10 cellular contexts compared by ENCODE assay signal in the genomic region with DNA sequence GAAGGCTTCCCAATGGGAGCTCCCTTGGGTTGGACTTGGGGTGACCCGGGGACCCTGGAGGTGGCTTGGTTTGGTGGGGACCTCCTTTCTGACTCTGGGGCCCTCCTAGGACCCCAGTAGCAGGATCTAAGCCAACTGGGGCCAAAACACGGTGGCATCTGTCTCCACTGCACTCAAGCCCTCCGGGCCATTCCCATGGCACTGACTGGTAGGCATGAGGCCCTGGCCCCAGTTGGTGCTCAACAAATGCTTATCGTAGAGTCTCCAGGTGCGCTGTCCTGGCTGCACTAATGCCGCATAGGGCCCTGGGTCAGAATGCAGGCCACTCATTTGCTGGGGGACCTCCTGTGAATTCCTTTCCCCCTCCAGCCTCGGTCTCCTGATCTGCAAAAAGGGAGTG. TPM values are rescaled to one million over a fixed set of nuclear protein-coding genes. Genes with fewer than 3 reads are reported as not detected.
"Had no signal": no experiment of that assay in that cellular context is flagged by ENCODE, and none has a peak within 500 bp of the region (broad histone marks: within the 10 kb centered on the region; RNA-seq: fewer than 3 reads in every experiment).

No MANE protein-coding gene starts in this region.

RNA-seq across cellular contexts. Expression of a gene that starts 14.2 kb away (rescaled TPM):
- total RNA-seq: OCI-LY7, PC-9, Peyer's patch, Right ventricle myocardium inferior, Right ventricle myocardium superior, RPMI7951, SJCRH30, SJSA1, SK-MEL-5 had no signal
- polyA plus RNA-seq: SK-N-SH had no signal
